Comparison of ENCODE assay signal across 24 cellular contexts in the genomic region with DNA sequence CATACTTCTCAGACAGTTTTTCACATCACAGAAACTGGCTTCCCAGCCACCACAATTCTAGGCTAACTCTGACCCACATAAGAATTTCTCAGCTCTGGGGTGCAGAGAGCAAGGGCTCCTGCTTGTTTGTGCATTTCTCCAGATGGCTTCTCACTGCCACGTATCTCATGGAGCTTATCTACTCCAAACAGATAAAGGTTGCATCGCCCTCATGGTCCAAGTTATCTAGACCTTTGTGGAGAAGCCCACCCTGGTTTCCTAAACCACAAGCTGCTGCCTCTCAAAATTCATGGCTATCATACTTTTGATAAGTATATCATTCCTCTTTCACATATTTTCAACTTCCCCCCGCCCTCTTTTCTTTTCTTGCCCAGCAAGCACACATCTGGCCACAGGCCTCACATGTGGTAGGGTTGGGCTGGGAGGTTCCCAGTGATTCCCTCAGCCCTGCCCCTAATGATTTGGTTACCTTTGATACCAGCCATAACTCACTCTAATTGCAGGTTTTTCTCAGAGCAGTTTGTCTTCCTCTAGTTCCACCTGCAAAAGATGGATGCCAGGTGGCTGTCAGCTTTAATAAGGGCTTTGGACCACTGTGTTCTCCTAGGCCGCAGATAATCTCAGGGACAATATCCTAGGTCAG.
DNase-seq lines count a peak whose midpoint lies in the region; ATAC-seq and TF ChIP-seq lines count a peak whose summit lies in the region.
"Had no signal": no experiment of that assay in that cellular context is flagged by ENCODE, and none has a peak within 500 bp of the region (broad histone marks: within the 10 kb centered on the region; RNA-seq: fewer than 3 reads in every experiment).

No MANE protein-coding gene starts in this region.

- TF ChIP-seq CTCF in fibroblast of the aortic adventitia (IDR thresholded peaks at IDR 0.05; ENCODE audit: insufficient read depth, low read length): no peak

- DNase-seq in NCI-H82 (lab: John Stamatoyannopoulos, UW) (peak; percentile 32), NCI-H82 treated with DMSO at 0.1 percent for 48 hours (lab: John Stamatoyannopoulos, UW; ENCODE audit: unreplicated experiment) (no peak), OCI-M1 (lab: John Stamatoyannopoulos, UW) (peak; percentile 90), fibroblast of the aortic adventitia (ENCODE audit: low read depth) (peak; percentile 43)
- DNase-seq in activated CD4-positive, alpha-beta memory T cell treated with anti-CD3 and anti-CD28 coated beads, Interleukin-2, amount 10 ng/mL, durations not matched to agents 7 days and 5 days: no peak
- DNase-seq: activated CD4-positive, alpha-beta T cell treated with anti-CD3 and anti-CD28 coated beads, Interleukin-2, amount 10 ng/mL, durations not matched to agents 24 days and 14 days; activated gamma-delta T cell treated with Interleukin-2 at 50 U/mL for 16 hours; aorta; BE2C; Calu3; cerebellar nuclear complex; effector CD8-positive, alpha-beta T cell; hippocampal formation; KG1; mesenchymal stem cell; NCI-H1436; NCI-H446; nephron progenitor cell; PC-9; stimulated activated CD4-positive, alpha-beta T cell treated with anti-CD3 and anti-CD28 coated beads, Interleukin-4, amount 100 ng/mL, for 1 hour; T1000 had no signal

- no peaks in the 10 kb centered on the region for H3K9me3 Mint-ChIP-seq in activated CD4-positive, alpha-beta memory T cell treated with anti-CD3 and anti-CD28 coated beads, Interleukin-2, amount 10 ng/mL, durations not matched to agents 7 days and 5 days
- H3K9me3 Mint-ChIP-seq: activated CD4-positive, alpha-beta T cell treated with anti-CD3 and anti-CD28 coated beads, Interleukin-2, amount 10 ng/mL, durations not matched to agents 24 days and 14 days; nephron progenitor cell had no signal

- H3K4me1 Mint-ChIP-seq in activated CD4-positive, alpha-beta memory T cell treated with anti-CD3 and anti-CD28 coated beads, Interleukin-2, amount 10 ng/mL, durations not matched to agents 7 days and 5 days: peaks cover 23% of the 10 kb centered on the region

- POLR2A ChIA-PET in activated CD4-positive, alpha-beta memory T cell treated with anti-CD3 and anti-CD28 coated beads, Interleukin-2, amount 10 ng/mL, durations not matched to agents 7 days and 5 days (lab: Charles Lee): no interaction called here

- no peak overlapping the region for H3K27ac Mint-ChIP-seq in activated CD4-positive, alpha-beta memory T cell treated with anti-CD3 and anti-CD28 coated beads, Interleukin-2, amount 10 ng/mL, durations not matched to agents 7 days and 5 days
- H3K27ac Mint-ChIP-seq: activated CD4-positive, alpha-beta T cell treated with anti-CD3 and anti-CD28 coated beads, Interleukin-2, amount 10 ng/mL, durations not matched to agents 24 days and 14 days; nephron progenitor cell had no signal

- no peaks in the 10 kb centered on the region for H3K36me3 Mint-ChIP-seq in activated CD4-positive, alpha-beta memory T cell treated with anti-CD3 and anti-CD28 coated beads, Interleukin-2, amount 10 ng/mL, durations not matched to agents 7 days and 5 days (ENCODE audit: low read depth)

- CTCF ChIA-PET in activated CD4-positive, alpha-beta memory T cell treated with anti-CD3 and anti-CD28 coated beads, Interleukin-2, amount 10 ng/mL, durations not matched to agents 7 days and 5 days (lab: Charles Lee): interaction anchor here (0.5 to 1.2 kb wide), 4 partner anchors 24 to 1031 kb away, joined by 3 to 4 read pairs (median 3); a partner anchor contains a TSS

- peaks cover 70% of the 10 kb centered on the region for H3K4me1 ChIP-seq in thymus (ENCODE audit: control insufficient read depth, insufficient read depth, low read length)

- peak overlapping the region; percentile 22 for H3K27ac ChIP-seq in thymus (ENCODE audit: low read depth)
- H3K27ac ChIP-seq: PC-9 had no signal

- no peak for ATAC-seq in HG03457 (IDR thresholded peaks at IDR 0.05; ENCODE audit: unreplicated experiment)
- ATAC-seq in GM19023 (IDR thresholded peaks at IDR 0.05; ENCODE audit: unreplicated experiment): no peak

- H3K27me3 Mint-ChIP-seq in activated CD4-positive, alpha-beta memory T cell treated with anti-CD3 and anti-CD28 coated beads, Interleukin-2, amount 10 ng/mL, durations not matched to agents 7 days and 5 days: no peaks in the 10 kb centered on the region
- H3K27me3 Mint-ChIP-seq: activated CD4-positive, alpha-beta T cell treated with anti-CD3 and anti-CD28 coated beads, Interleukin-2, amount 10 ng/mL, durations not matched to agents 24 days and 14 days had no signal

- no peaks in the 10 kb centered on the region for H3K27me3 ChIP-seq in thymus (ENCODE audit: control insufficient read depth, insufficient read depth)
- H3K27me3 ChIP-seq: BE2C had no signal

- H3K4me3 Mint-ChIP-seq in activated CD4-positive, alpha-beta memory T cell treated with anti-CD3 and anti-CD28 coated beads, Interleukin-2, amount 10 ng/mL, durations not matched to agents 7 days and 5 days: no peak overlapping the region
- H3K4me3 Mint-ChIP-seq: activated CD4-positive, alpha-beta T cell treated with anti-CD3 and anti-CD28 coated beads, Interleukin-2, amount 10 ng/mL, durations not matched to agents 24 days and 14 days; nephron progenitor cell had no signal

- 16% methylated on average over 4 of the region's 4 CpGs for WGBS in thymus

- H3K36me3 ChIP-seq in thymus (ENCODE audit: control insufficient read depth, insufficient read depth): no peaks in the 10 kb centered on the region
- H3K36me3 ChIP-seq: BE2C had no signal

- H3K4me3 ChIP-seq in fibroblast of the aortic adventitia (ENCODE audit: low read depth, low read length): no peak overlapping the region
- H3K4me3 ChIP-seq in thymus (ENCODE audit: low read length): no peak overlapping the region
- H3K4me3 ChIP-seq: PC-9 had no signal

- H3K9me3 ChIP-seq in thymus (ENCODE audit: control insufficient read depth): no peaks in the 10 kb centered on the region
- H3K9me3 ChIP-seq: BE2C had no signal

Comparison
In these comparisons a context has a peak if more than half of its experiments do, and no peak if none do; other contexts are left out.
1. DNase-seq: peak in NCI-H82 (single experiment), OCI-M1 (single experiment) and fibroblast of the aortic adventitia (single experiment); none in NCI-H82 treated with DMSO at 0.1 percent for 48 hours (single experiment) and activated CD4-positive, alpha-beta memory T cell treated with anti-CD3 and anti-CD28 coated beads, Interleukin-2, amount 10 ng/mL, durations not matched to agents 7 days and 5 days (single experiment).